ENCODE assay signal across 1 cellular context in genomic region chr4:99023674-99024323, GRCh38.
TF ChIP-seq lines count a peak whose summit lies in the region.
"Not testable (repeated sequence)": the region's sequence is repeated elsewhere in the genome, so short reads cannot be mapped to it uniquely, and the experiment has no call there.

No MANE protein-coding gene starts in this region.

TF ChIP-seq in K562, 482 proteins besides CTCF, POLR2A, EP300 and RAD21:
- TF ChIP-seq HDAC1 (IDR thresholded peaks at IDR 0.05) (peak in 1 of 2 experiments; percentile 76; a peak in 1 of 4 replicates), HDAC2 (IDR thresholded peaks at IDR 0.05) (peak; percentile 83; the same call in 1 of the 2 replicates), ADNP (tag; IDR thresholded peaks at IDR 0.05) (peak; percentile 33; the same call in 1 of the 2 replicates), CCNT2 (IDR thresholded peaks at IDR 0.05; ENCODE audit: borderline replicate concordance, extremely low read depth, insufficient read length, low read depth, low read length) (peak; percentile 41), GATAD2A (IDR thresholded peaks at IDR 0.05) (peak; percentile 63; the same call in 1 of the 2 replicates), NFIC (IDR thresholded peaks at IDR 0.05) (peak; percentile 76), ZBTB7A (IDR thresholded peaks at IDR 0.05; ENCODE audit: borderline replicate concordance, control insufficient read depth, low read depth, low read length) (peak; percentile 30; the same call in 1 of the 2 replicates), ZNF589 (CRISPR knock-in tag; IDR thresholded peaks at IDR 0.05; ENCODE audit: low read depth) (0 out of 2 replicates have a peak, but pooled peaks have one; percentile 29), RCOR1 (IDR thresholded peaks at IDR 0.05; ENCODE audit: borderline replicate concordance in 1 of 2, low read depth in 2 of 2, low read length in 2 of 2) (peak in 1 of 2 experiments; percentile 88; a peak in 2 of 4 replicates), TEAD1 (CRISPR knock-in tag; IDR thresholded peaks at IDR 0.05) (0 out of 4 replicates have a peak, but pooled peaks of 1 of the 2 experiments have one; percentile 31), PML (IDR thresholded peaks at IDR 0.05; ENCODE audit: low read length) (peak; percentile 77), VEZF1 (CRISPR knock-in tag; IDR thresholded peaks at IDR 0.05) (peak; percentile 41; the same call in 1 of the 2 replicates), CBFA2T2 (conservative IDR thresholded peaks at IDR 0.05) (peak; percentile 94), HDAC3 (IDR thresholded peaks at IDR 0.05; ENCODE audit: borderline replicate concordance, partially characterized antibody) (peak; percentile 47), NCOR1 (IDR thresholded peaks at IDR 0.05) (peak; percentile 91), CHAMP1 (IDR thresholded peaks at IDR 0.05) (peak; percentile 54; the same call in 1 of the 2 replicates), ZNF766 (CRISPR knock-in tag; conservative IDR thresholded peaks at IDR 0.05) (0 out of 2 replicates have a peak, but pooled peaks have one; percentile 52), FOSL1 (tag; conservative IDR thresholded peaks at IDR 0.05) (peak; percentile 24; the same call in 1 of the 2 replicates), PHB2 (IDR thresholded peaks at IDR 0.05; ENCODE audit: low read depth) (peak; percentile 64; the same call in 1 of the 2 replicates), CC2D1A (IDR thresholded peaks at IDR 0.05) (peak; percentile 75; the same call in 1 of the 2 replicates), STAT5A (IDR thresholded peaks at IDR 0.05; ENCODE audit: borderline replicate concordance, low read length) (peak; percentile 60; the same call in 1 of the 2 replicates), MTA2 (IDR thresholded peaks at IDR 0.05; ENCODE audit: low read depth) (peak; percentile 87), POLR2AphosphoS5 (IDR thresholded peaks at IDR 0.05; ENCODE audit: control insufficient read depth, insufficient read depth, low read depth, low read length) (peak; percentile 60), CTBP1 (IDR thresholded peaks at IDR 0.05; ENCODE audit: borderline replicate concordance) (peak; percentile 32; the same call in 1 of the 2 replicates), TRIM24 (IDR thresholded peaks at IDR 0.05) (peak; percentile 83 to 91), NR2C2 (tag; IDR thresholded peaks at IDR 0.05) (peak; percentile 31; the same call in 1 of the 2 replicates), BRD9 (IDR thresholded peaks at IDR 0.05; ENCODE audit: low read depth, partially characterized antibody) (peak; percentile 19), ZNF644 (tag; IDR thresholded peaks at IDR 0.05; ENCODE audit: low read depth) (peak; percentile 60; the same call in 1 of the 2 replicates), ATF7 (IDR thresholded peaks at IDR 0.05) (0 out of 2 replicates have a peak, but pooled peaks have one; percentile 29), SOX6 (IDR thresholded peaks at IDR 0.05) (peak; percentile 89), MNT (conservative IDR thresholded peaks at IDR 0.05) (peak in 1 of 2 experiments; percentile 46; a peak in 2 of 4 replicates), KDM1A (IDR thresholded peaks at IDR 0.05) (peak; percentile 88 to 92), NR2C1 (IDR thresholded peaks at IDR 0.05) (peak; percentile 55; the same call in 1 of the 2 replicates), NR2C1 (tag; IDR thresholded peaks at IDR 0.05) (peak; percentile 68), ARNT (IDR thresholded peaks at IDR 0.05) (0 out of 4 replicates have a peak, but pooled peaks of 1 of the 2 experiments have one; percentile 52), DPF2 (IDR thresholded peaks at IDR 0.05) (peak; percentile 87), TEAD4 (IDR thresholded peaks at IDR 0.05; ENCODE audit: low read length) (peak; percentile 88), KLF1 (tag; IDR thresholded peaks at IDR 0.05) (peak; percentile 89; the same call in 1 of the 2 replicates), FOXM1 (IDR thresholded peaks at IDR 0.05; ENCODE audit: low read depth) (peak; percentile 68), KLF16 (IDR thresholded peaks at IDR 0.05) (peak; percentile 78; the same call in 1 of the 2 replicates), GATAD2B (IDR thresholded peaks at IDR 0.05; ENCODE audit: borderline replicate concordance) (peak; percentile 71; the same call in 1 of the 2 replicates), GATA2 (CRISPR knock-in tag; IDR thresholded peaks at IDR 0.05) (peak; percentile 73), ZMIZ1 (IDR thresholded peaks at IDR 0.05; ENCODE audit: low read depth in 2 of 2, low read length in 2 of 2) (peak in 1 of 2 experiments; percentile 52; a peak in 1 of 4 replicates), ARID1B (IDR thresholded peaks at IDR 0.05) (peak; percentile 95), CXXC5 (CRISPR knock-in tag; IDR thresholded peaks at IDR 0.05) (peak; percentile 80), SMARCC2 (IDR thresholded peaks at IDR 0.05; ENCODE audit: low read depth) (peak; percentile 76), SMAD4 (CRISPR knock-in tag; conservative IDR thresholded peaks at IDR 0.05) (peak; percentile 83), TCF3 (CRISPR knock-in tag; IDR thresholded peaks at IDR 0.05) (peak; percentile 92), CBFA2T3 (IDR thresholded peaks at IDR 0.05) (peak; percentile 94), TAL1 (IDR thresholded peaks at IDR 0.05) (peak; percentile 93), ZNF639 (CRISPR knock-in tag; conservative IDR thresholded peaks at IDR 0.05 in 1 of 2, IDR thresholded peaks at IDR 0.05 in 1 of 2) (peak in 1 of 2 experiments; percentile 58; a peak in 1 of 4 replicates), SMARCA4 (IDR thresholded peaks at IDR 0.05) (peak; percentile 79), SMARCE1 (IDR thresholded peaks at IDR 0.05) (peak; percentile 83), HMBOX1 (IDR thresholded peaks at IDR 0.05) (peak; percentile 98)
- not testable (repeated sequence) for TF ChIP-seq NR2C2 (CRISPR knock-in tag; IDR thresholded peaks at IDR 0.05); TEAD4 (CRISPR knock-in tag; IDR thresholded peaks at IDR 0.05; ENCODE audit: borderline replicate concordance); FOXM1 (CRISPR knock-in tag; IDR thresholded peaks at IDR 0.05; ENCODE audit: low read depth)
